ENCODE assay signal across 7 cellular contexts in genomic region chr4:182802621-182803020, GRCh38.
"Had no signal": no experiment of that assay in that cellular context is flagged by ENCODE, and none has a peak within 500 bp of the region (broad histone marks: within the 10 kb centered on the region; RNA-seq: fewer than 3 reads in every experiment).

No MANE protein-coding gene starts in this region.

- H2AFZ ChIP-seq: GM23338 had no signal

- H3K27ac Mint-ChIP-seq: GM23338, HFFc6 had no signal

- H3K4me3 Mint-ChIP-seq: GM23338, HFFc6 had no signal

- H3K4me2 ChIP-seq: GM23338 had no signal

- DNase-seq: HFFc6, IMR-90, KG1 had no signal

- H3K9me3 ChIP-seq: HAP-1 had no signal

- ATAC-seq: GM23338, HCT116, K562 had no signal

- H3K9me3 Mint-ChIP-seq: GM23338 had no signal

- H3K4me3 ChIP-seq: GM23338, HAP-1, K562 had no signal
